In genomic region chr1:4273747-4274146, GRCh38 we compare ENCODE assay signal across 1 cellular context.
TF ChIP-seq lines count a peak whose summit lies in the region.

No MANE protein-coding gene starts in this region.

TF ChIP-seq in HepG2, 621 proteins besides CTCF, POLR2A, EP300 and RAD21:
- no peak for TF ChIP-seq ZSCAN25 (CRISPR knock-in tag; IDR thresholded peaks at IDR 0.05)
- TF ChIP-seq FOXA3 (CRISPR knock-in tag; IDR thresholded peaks at IDR 0.05), result no peak
- TF ChIP-seq CC2D1A (CRISPR knock-in tag; IDR thresholded peaks at IDR 0.05), result no peak
- TF ChIP-seq ZNF44 (CRISPR knock-in tag; IDR thresholded peaks at IDR 0.05), result no peak
- TF ChIP-seq, protein P1, sequence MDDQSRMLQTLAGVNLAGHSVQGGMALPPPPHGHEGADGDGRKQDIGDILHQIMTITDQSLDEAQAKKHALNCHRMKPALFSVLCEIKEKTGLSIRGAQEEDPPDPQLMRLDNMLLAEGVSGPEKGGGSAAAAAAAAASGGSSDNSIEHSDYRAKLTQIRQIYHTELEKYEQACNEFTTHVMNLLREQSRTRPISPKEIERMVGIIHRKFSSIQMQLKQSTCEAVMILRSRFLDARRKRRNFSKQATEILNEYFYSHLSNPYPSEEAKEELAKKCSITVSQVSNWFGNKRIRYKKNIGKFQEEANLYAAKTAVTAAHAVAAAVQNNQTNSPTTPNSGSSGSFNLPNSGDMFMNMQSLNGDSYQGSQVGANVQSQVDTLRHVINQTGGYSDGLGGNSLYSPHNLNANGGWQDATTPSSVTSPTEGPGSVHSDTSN (CRISPR knock-in tag; IDR thresholded peaks at IDR 0.05; ENCODE audit: borderline replicate concordance), result no peak
- TF ChIP-seq ZSCAN22 (CRISPR knock-in tag; IDR thresholded peaks at IDR 0.05), result no peak
- TF ChIP-seq HDAC2 (CRISPR knock-in tag; IDR thresholded peaks at IDR 0.05), result no peak
- TF ChIP-seq SOX13 (IDR thresholded peaks at IDR 0.05), result no peak
- TF ChIP-seq SOX13 (CRISPR knock-in tag; conservative IDR thresholded peaks at IDR 0.05 in 1 of 2, IDR thresholded peaks at IDR 0.05 in 1 of 2), result 0 out of 4 replicates have a peak, but pooled peaks of 1 of the 2 experiments have one; percentile 30
- no peak for TF ChIP-seq BRCA1 (CRISPR knock-in tag; IDR thresholded peaks at IDR 0.05)
- TF ChIP-seq TAF1 (CRISPR knock-in tag; IDR thresholded peaks at IDR 0.05), result no peak
- TF ChIP-seq ZNF644 (CRISPR knock-in tag; IDR thresholded peaks at IDR 0.05; ENCODE audit: low read depth), result peak; percentile 45; the same call in 1 of the 2 replicates
- TF ChIP-seq, protein P2, sequence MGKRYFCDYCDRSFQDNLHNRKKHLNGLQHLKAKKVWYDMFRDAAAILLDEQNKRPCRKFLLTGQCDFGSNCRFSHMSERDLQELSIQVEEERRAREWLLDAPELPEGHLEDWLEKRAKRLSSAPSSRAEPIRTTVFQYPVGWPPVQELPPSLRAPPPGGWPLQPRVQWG (CRISPR knock-in tag; IDR thresholded peaks at IDR 0.05; ENCODE audit: borderline replicate concordance, low read depth), result no peak
- TF ChIP-seq GATAD2A (CRISPR knock-in tag; IDR thresholded peaks at IDR 0.05), result no peak
- TF ChIP-seq, protein P3, sequence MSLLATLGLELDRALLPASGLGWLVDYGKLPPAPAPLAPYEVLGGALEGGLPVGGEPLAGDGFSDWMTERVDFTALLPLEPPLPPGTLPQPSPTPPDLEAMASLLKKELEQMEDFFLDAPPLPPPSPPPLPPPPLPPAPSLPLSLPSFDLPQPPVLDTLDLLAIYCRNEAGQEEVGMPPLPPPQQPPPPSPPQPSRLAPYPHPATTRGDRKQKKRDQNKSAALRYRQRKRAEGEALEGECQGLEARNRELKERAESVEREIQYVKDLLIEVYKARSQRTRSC (CRISPR knock-in tag; IDR thresholded peaks at IDR 0.05; ENCODE audit: low read depth), result no peak
- no peak for TF ChIP-seq ATRX (CRISPR knock-in tag; IDR thresholded peaks at IDR 0.05; ENCODE audit: borderline replicate concordance)
- TF ChIP-seq TAF15 (IDR thresholded peaks at IDR 0.05; ENCODE audit: low read depth, low read length, poor library complexity, severe bottlenecking), result no peak
- TF ChIP-seq ZBTB4 (CRISPR knock-in tag; IDR thresholded peaks at IDR 0.05; ENCODE audit: borderline replicate concordance), result peak; percentile 82; the same call in 1 of the 2 replicates
- TF ChIP-seq, protein P4, sequence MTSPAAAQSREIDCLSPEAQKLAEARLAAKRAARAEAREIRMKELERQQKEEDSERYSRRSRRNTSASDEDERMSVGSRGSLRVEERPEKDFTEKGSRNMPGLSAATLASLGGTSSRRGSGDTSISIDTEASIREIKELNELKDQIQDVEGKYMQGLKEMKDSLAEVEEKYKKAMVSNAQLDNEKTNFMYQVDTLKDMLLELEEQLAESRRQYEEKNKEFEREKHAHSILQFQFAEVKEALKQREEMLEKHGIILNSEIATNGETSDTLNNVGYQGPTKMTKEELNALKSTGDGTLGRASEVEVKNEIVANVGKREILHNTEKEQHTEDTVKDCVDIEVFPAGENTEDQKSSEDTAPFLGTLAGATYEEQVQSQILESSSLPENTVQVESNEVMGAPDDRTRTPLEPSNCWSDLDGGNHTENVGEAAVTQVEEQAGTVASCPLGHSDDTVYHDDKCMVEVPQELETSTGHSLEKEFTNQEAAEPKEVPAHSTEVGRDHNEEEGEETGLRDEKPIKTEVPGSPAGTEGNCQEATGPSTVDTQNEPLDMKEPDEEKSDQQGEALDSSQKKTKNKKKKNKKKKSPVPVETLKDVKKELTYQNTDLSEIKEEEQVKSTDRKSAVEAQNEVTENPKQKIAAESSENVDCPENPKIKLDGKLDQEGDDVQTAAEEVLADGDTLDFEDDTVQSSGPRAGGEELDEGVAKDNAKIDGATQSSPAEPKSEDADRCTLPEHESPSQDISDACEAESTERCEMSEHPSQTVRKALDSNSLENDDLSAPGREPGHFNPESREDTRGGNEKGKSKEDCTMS (CRISPR knock-in tag; conservative IDR thresholded peaks at IDR 0.05), result no peak
- no peak for TF ChIP-seq ZNF597 (CRISPR knock-in tag; IDR thresholded peaks at IDR 0.05)
- no peak for TF ChIP-seq FOXP1 (IDR thresholded peaks at IDR 0.05)
- TF ChIP-seq FOXP1 (CRISPR knock-in tag; IDR thresholded peaks at IDR 0.05), result no peak
- TF ChIP-seq, protein P5, sequence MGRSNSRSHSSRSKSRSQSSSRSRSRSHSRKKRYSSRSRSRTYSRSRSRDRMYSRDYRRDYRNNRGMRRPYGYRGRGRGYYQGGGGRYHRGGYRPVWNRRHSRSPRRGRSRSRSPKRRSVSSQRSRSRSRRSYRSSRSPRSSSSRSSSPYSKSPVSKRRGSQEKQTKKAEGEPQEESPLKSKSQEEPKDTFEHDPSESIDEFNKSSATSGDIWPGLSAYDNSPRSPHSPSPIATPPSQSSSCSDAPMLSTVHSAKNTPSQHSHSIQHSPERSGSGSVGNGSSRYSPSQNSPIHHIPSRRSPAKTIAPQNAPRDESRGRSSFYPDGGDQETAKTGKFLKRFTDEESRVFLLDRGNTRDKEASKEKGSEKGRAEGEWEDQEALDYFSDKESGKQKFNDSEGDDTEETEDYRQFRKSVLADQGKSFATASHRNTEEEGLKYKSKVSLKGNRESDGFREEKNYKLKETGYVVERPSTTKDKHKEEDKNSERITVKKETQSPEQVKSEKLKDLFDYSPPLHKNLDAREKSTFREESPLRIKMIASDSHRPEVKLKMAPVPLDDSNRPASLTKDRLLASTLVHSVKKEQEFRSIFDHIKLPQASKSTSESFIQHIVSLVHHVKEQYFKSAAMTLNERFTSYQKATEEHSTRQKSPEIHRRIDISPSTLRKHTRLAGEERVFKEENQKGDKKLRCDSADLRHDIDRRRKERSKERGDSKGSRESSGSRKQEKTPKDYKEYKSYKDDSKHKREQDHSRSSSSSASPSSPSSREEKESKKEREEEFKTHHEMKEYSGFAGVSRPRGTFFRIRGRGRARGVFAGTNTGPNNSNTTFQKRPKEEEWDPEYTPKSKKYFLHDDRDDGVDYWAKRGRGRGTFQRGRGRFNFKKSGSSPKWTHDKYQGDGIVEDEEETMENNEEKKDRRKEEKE (IDR thresholded peaks at IDR 0.05), result no peak
- TF ChIP-seq ZNF574 (CRISPR knock-in tag; IDR thresholded peaks at IDR 0.05), result no peak
- TF ChIP-seq HHEX (CRISPR knock-in tag; IDR thresholded peaks at IDR 0.05), result no peak
- TF ChIP-seq HNF4A (CRISPR knock-in tag; IDR thresholded peaks at IDR 0.05), result peak; percentile 21; the same call in 1 of the 2 replicates
- TF ChIP-seq REPIN1 (CRISPR knock-in tag; IDR thresholded peaks at IDR 0.05; ENCODE audit: borderline replicate concordance, low read depth), result no peak
- TF ChIP-seq, protein P6, sequence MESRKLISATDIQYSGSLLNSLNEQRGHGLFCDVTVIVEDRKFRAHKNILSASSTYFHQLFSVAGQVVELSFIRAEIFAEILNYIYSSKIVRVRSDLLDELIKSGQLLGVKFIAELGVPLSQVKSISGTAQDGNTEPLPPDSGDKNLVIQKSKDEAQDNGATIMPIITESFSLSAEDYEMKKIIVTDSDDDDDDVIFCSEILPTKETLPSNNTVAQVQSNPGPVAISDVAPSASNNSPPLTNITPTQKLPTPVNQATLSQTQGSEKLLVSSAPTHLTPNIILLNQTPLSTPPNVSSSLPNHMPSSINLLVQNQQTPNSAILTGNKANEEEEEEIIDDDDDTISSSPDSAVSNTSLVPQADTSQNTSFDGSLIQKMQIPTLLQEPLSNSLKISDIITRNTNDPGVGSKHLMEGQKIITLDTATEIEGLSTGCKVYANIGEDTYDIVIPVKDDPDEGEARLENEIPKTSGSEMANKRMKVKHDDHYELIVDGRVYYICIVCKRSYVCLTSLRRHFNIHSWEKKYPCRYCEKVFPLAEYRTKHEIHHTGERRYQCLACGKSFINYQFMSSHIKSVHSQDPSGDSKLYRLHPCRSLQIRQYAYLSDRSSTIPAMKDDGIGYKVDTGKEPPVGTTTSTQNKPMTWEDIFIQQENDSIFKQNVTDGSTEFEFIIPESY (CRISPR knock-in tag; IDR thresholded peaks at IDR 0.05), result peak; percentile 65; the same call in 1 of the 2 replicates
- TF ChIP-seq, protein P7, sequence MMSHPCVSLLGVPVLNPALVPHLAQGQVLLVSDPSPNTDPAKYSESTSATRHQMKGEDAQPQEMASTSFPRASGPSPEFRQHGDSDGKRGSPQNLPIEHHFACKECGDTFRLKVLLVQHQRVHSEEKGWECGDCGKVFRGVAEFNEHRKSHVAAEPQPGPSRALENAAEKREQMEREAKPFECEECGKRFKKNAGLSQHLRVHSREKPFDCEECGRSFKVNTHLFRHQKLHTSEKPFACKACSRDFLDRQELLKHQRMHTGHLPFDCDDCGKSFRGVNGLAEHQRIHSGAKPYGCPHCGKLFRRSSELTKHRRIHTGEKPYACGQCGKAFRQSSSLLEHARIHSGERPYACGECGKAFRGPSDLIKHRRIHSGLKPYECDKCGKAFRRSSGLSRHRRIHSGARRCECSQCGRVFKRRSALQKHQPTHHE (CRISPR knock-in tag; IDR thresholded peaks at IDR 0.05; ENCODE audit: borderline replicate concordance), result no peak
- TF ChIP-seq PHF20 (CRISPR knock-in tag; IDR thresholded peaks at IDR 0.05), result no peak
- TF ChIP-seq ZSCAN31 (CRISPR knock-in tag; IDR thresholded peaks at IDR 0.05; ENCODE audit: low read depth), result no peak
- no peak for TF ChIP-seq ZNF629 (CRISPR knock-in tag; conservative IDR thresholded peaks at IDR 0.05)
- no peak for TF ChIP-seq HOXA7 (CRISPR knock-in tag; IDR thresholded peaks at IDR 0.05)
- no peak for TF ChIP-seq SNRNP70 (IDR thresholded peaks at IDR 0.05; ENCODE audit: low read depth, low read length)
- TF ChIP-seq KDM3A (CRISPR knock-in tag; IDR thresholded peaks at IDR 0.05; ENCODE audit: low read depth), result no peak
- no peak for TF ChIP-seq ADNP (CRISPR knock-in tag; IDR thresholded peaks at IDR 0.05)
- TF ChIP-seq, protein P8, sequence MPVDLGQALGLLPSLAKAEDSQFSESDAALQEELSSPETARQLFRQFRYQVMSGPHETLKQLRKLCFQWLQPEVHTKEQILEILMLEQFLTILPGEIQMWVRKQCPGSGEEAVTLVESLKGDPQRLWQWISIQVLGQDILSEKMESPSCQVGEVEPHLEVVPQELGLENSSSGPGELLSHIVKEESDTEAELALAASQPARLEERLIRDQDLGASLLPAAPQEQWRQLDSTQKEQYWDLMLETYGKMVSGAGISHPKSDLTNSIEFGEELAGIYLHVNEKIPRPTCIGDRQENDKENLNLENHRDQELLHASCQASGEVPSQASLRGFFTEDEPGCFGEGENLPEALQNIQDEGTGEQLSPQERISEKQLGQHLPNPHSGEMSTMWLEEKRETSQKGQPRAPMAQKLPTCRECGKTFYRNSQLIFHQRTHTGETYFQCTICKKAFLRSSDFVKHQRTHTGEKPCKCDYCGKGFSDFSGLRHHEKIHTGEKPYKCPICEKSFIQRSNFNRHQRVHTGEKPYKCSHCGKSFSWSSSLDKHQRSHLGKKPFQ (CRISPR knock-in tag; IDR thresholded peaks at IDR 0.05; ENCODE audit: insufficient replicate concordance), result no peak
- TF ChIP-seq NR2F6 (IDR thresholded peaks at IDR 0.05), result no peak
- no peak for TF ChIP-seq NR2F6 (CRISPR knock-in tag; IDR thresholded peaks at IDR 0.05)
